In genomic region chr22:45064313-45065268, GRCh38 we compare ENCODE assay signal across 9 cellular contexts. TPM values are rescaled to one million over a fixed set of nuclear protein-coding genes. Genes with fewer than 3 reads are reported as not detected.
DNase-seq lines count a peak whose midpoint lies in the region; ATAC-seq and TF ChIP-seq lines count a peak whose summit lies in the region.
"Had no signal": no experiment of that assay in that cellular context is flagged by ENCODE, and none has a peak within 500 bp of the region (broad histone marks: within the 10 kb centered on the region; RNA-seq: fewer than 3 reads in every experiment).

No MANE protein-coding gene starts in this region.

- no peaks in the 10 kb centered on the region for H3K36me3 ChIP-seq in CD8-positive, alpha-beta memory T cell (ENCODE audit: insufficient read depth, low read length)

- DNase-seq in GM13977 (ENCODE audit: low spot score) (peak; percentile 82), choroid plexus epithelial cell (ENCODE audit: low read depth) (peak; percentile 56), G401 (ENCODE audit: low spot score) (no peak)
- DNase-seq in T-helper 2 cell treated with Interferon-gamma antibody and Interleukin-4, amounts not matched to agents 5 μg/mL and 100 μg/mL, for 36 hours (ENCODE audit: low spot score): peak; percentile 77
- DNase-seq in stimulated activated CD4-positive, alpha-beta T cell treated with anti-CD3 and anti-CD28 coated beads, TNF-alpha, amount 100 ng/mL, for 4 hours (ENCODE audit: low read depth in 3 of 3): peak in 2 of 3 experiments; percentile 26 to 35
- DNase-seq in CD8-positive, alpha-beta memory T cell: no peak
- DNase-seq: NCI-H510A had no signal

- CTCF ChIA-PET in CD8-positive, alpha-beta memory T cell (lab: Charles Lee): no interaction called here

- ATAC-seq in GM19023 (IDR thresholded peaks at IDR 0.05; ENCODE audit: unreplicated experiment): no peak
- no peak for ATAC-seq in GM19328 (IDR thresholded peaks at IDR 0.05; ENCODE audit: unreplicated experiment)

- POLR2A ChIA-PET in CD8-positive, alpha-beta memory T cell (lab: Charles Lee): no interaction called here

- H3K27ac ChIP-seq in CD8-positive, alpha-beta memory T cell (ENCODE audit: low read depth, low read length): no peak overlapping the region

- no peaks in the 10 kb centered on the region for H3K36me3 Mint-ChIP-seq in T-helper 2 cell treated with Interferon-gamma antibody and Interleukin-4, amounts not matched to agents 5 μg/mL and 100 μg/mL, for 36 hours (ENCODE audit: low read depth)
- no peaks in the 10 kb centered on the region for H3K36me3 Mint-ChIP-seq in CD8-positive, alpha-beta memory T cell

- no peak overlapping the region for H3K4me3 ChIP-seq in choroid plexus epithelial cell (ENCODE audit: low read depth, low read length)
- no peak overlapping the region for H3K4me3 ChIP-seq in CD8-positive, alpha-beta memory T cell (ENCODE audit: low read length)

- no peak overlapping the region for H3K4me3 Mint-ChIP-seq in T-helper 2 cell treated with Interferon-gamma antibody and Interleukin-4, amounts not matched to agents 5 μg/mL and 100 μg/mL, for 36 hours
- no peak overlapping the region for H3K4me3 Mint-ChIP-seq in CD8-positive, alpha-beta memory T cell

- H3K27ac Mint-ChIP-seq in T-helper 2 cell treated with Interferon-gamma antibody and Interleukin-4, amounts not matched to agents 5 μg/mL and 100 μg/mL, for 36 hours: peak overlapping the region; percentile 61
- peak overlapping the region in 2 of 8 donors; percentile 4 to 85 for H3K27ac Mint-ChIP-seq in CD8-positive, alpha-beta memory T cell

- peaks cover 2% of the 10 kb centered on the region for H3K27me3 Mint-ChIP-seq in T-helper 2 cell treated with Interferon-gamma antibody and Interleukin-4, amounts not matched to agents 5 μg/mL and 100 μg/mL, for 36 hours (ENCODE audit: low read depth)
- peaks cover 11 to 24% of the 10 kb centered on the region in 2 donors for H3K27me3 Mint-ChIP-seq in CD8-positive, alpha-beta memory T cell

- in situ Hi-C loops in GM13977 (cut with MboI; ENCODE audit: low pct_unique_long_range_greater_than_20kb, low sequenced_read_pairs, unreplicated experiment): no loop called here
- in situ Hi-C loops in G401 (cut with HindIII; ENCODE audit: low sequenced_read_pairs): no loop called here

- no peaks in the 10 kb centered on the region for H3K4me1 ChIP-seq in CD8-positive, alpha-beta memory T cell (ENCODE audit: insufficient read depth, low read length)

- peaks cover 4% of the 10 kb centered on the region for H3K4me1 Mint-ChIP-seq in T-helper 2 cell treated with Interferon-gamma antibody and Interleukin-4, amounts not matched to agents 5 μg/mL and 100 μg/mL, for 36 hours (ENCODE audit: low read depth)
- peaks cover 0 to 7% (median 4%) of the 10 kb centered on the region in 3 donors for H3K4me1 Mint-ChIP-seq in CD8-positive, alpha-beta memory T cell

- no peaks in the 10 kb centered on the region for H3K9me3 ChIP-seq in CD8-positive, alpha-beta memory T cell (ENCODE audit: low read length)

- no peak for TF ChIP-seq CTCF in GM13977 (IDR thresholded peaks at IDR 0.05; ENCODE audit: extremely low read depth, insufficient read depth, missing control alignments)
- TF ChIP-seq CTCF in choroid plexus epithelial cell (conservative IDR thresholded peaks at IDR 0.05; ENCODE audit: low read depth, low read length): no peak

- no peaks in the 10 kb centered on the region for H3K9me3 Mint-ChIP-seq in T-helper 2 cell treated with Interferon-gamma antibody and Interleukin-4, amounts not matched to agents 5 μg/mL and 100 μg/mL, for 36 hours
- H3K9me3 Mint-ChIP-seq in CD8-positive, alpha-beta memory T cell: peaks cover 0 to 2% (median 0%) of the 10 kb centered on the region in 5 donors

- H3K27me3 ChIP-seq in CD8-positive, alpha-beta memory T cell (ENCODE audit: insufficient read depth, low read length, poor library complexity, severe bottlenecking): no peaks in the 10 kb centered on the region

RNA-seq across cellular contexts. Expression of gene PHF21B, which starts 54.8 kb away (rescaled TPM):
- 1.3 and 8.4 TPM in 2 replicates for total RNA-seq in G401 (2014; rRNA removed; shearing (Covaris generic))
- total RNA-seq in CD8-positive, alpha-beta memory T cell: not detected
- not detected for polyA plus RNA-seq in CD8-positive, alpha-beta memory T cell

Comparison
In these comparisons a context has a peak if more than half of its experiments do, and no peak if none do; other contexts are left out.
1. DNase-seq: peak in GM13977 (single experiment), T-helper 2 cell treated with Interferon-gamma antibody and Interleukin-4, amounts not matched to agents 5 μg/mL and 100 μg/mL, for 36 hours (single experiment), choroid plexus epithelial cell (single experiment) and stimulated activated CD4-positive, alpha-beta T cell treated with anti-CD3 and anti-CD28 coated beads, TNF-alpha, amount 100 ng/mL, for 4 hours (2 of 3); none in G401 (single experiment) and CD8-positive, alpha-beta memory T cell (0 of 5).